Comparison of ENCODE assay signal across 1 cellular context in the genomic region with DNA sequence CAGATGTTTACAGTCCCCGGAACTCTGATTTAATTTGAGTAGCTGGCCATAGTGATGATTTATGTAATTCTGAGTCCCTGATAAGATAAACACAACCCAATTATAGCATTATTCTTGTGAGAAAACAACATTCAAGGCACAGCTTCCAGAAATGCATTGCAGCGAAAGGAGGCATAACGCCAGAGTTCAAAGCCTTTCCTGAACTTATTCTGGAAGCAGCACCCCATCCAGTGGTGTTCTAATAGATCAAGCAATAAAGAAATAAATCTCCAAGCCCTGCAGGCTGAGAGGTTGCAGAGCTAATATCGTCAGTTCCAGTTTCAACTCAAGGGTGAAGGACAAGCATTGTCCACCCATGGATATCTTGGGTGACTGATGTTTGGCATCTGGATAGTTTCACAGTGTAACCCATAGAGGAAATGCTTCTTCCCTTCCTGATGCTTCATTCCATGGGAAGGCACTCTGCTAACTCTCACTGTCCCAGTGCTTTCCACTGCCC.
TF ChIP-seq lines count a peak whose summit lies in the region.

No MANE protein-coding gene starts in this region.

TF ChIP-seq in IMR-90, 13 proteins besides CTCF, POLR2A, EP300 and RAD21:
- TF ChIP-seq RCOR1 (IDR thresholded peaks at IDR 0.05; ENCODE audit: insufficient replicate concordance, low read length) (no peak), BHLHE40 (IDR thresholded peaks at IDR 0.05; ENCODE audit: low read depth, low read length) (no peak), MXI1 (IDR thresholded peaks at IDR 0.05; ENCODE audit: borderline replicate concordance, low read depth, low read length) (no peak), RFX5 (IDR thresholded peaks at IDR 0.05; ENCODE audit: low read depth, low read length) (no peak), MAFK (IDR thresholded peaks at IDR 0.05; ENCODE audit: low read depth, low read length) (no peak), MAZ (IDR thresholded peaks at IDR 0.05; ENCODE audit: borderline replicate concordance, low read depth, low read length) (no peak), CEBPB (IDR thresholded peaks at IDR 0.05; ENCODE audit: low read depth, low read length) (no peak), NFE2L2 (IDR thresholded peaks at IDR 0.05; ENCODE audit: low read depth, low read length) (no peak), SMC3 (IDR thresholded peaks at IDR 0.05; ENCODE audit: low read depth, low read length) (no peak), CHD1 (IDR thresholded peaks at IDR 0.05; ENCODE audit: low read depth, low read length) (no peak), FOS (IDR thresholded peaks at IDR 0.05; ENCODE audit: low read depth, low read length) (no peak)
- TF ChIP-seq, protein P1, sequence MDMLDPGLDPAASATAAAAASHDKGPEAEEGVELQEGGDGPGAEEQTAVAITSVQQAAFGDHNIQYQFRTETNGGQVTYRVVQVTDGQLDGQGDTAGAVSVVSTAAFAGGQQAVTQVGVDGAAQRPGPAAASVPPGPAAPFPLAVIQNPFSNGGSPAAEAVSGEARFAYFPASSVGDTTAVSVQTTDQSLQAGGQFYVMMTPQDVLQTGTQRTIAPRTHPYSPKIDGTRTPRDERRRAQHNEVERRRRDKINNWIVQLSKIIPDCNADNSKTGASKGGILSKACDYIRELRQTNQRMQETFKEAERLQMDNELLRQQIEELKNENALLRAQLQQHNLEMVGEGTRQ (IDR thresholded peaks at IDR 0.05; ENCODE audit: low read depth, low read length): no peak
- TF ChIP-seq, protein P2, sequence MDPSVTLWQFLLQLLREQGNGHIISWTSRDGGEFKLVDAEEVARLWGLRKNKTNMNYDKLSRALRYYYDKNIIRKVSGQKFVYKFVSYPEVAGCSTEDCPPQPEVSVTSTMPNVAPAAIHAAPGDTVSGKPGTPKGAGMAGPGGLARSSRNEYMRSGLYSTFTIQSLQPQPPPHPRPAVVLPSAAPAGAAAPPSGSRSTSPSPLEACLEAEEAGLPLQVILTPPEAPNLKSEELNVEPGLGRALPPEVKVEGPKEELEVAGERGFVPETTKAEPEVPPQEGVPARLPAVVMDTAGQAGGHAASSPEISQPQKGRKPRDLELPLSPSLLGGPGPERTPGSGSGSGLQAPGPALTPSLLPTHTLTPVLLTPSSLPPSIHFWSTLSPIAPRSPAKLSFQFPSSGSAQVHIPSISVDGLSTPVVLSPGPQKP (IDR thresholded peaks at IDR 0.05; ENCODE audit: borderline replicate concordance, low read depth, low read length): no peak
